ENCODE assay signal across 1 cellular context in the genomic region with DNA sequence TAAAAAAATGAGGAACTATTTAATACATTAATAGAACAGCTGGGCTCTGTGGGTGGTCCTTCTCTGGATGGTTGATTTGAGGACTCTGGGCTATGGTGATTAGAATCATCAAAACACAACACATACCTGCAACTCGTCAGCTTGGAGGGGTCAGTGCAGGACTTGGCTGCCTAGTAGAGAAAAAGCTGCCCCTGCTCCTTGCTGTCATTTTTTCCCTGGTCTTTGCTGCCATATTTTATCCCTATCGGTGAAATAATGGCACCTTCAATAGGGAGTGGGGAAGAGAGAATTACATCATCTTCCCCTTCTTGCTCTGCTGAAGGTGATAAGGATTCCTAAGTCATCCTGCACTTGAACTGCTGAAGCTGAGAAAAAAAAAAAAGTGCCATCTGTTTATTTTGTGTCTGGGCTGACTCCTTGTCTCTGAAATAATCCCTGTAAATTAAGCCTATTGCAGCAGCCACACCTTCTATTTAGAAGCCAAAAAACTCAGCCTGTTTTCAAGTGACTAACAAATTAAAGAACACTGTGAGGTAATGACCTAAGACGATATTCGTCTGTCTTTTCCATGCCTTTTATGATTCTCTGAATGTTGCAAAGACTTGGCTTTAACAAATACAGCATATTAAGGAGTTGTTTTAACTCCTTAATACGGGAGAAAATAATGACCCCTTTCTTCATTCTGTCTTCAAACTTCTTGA.
TF ChIP-seq lines count a peak whose summit lies in the region.

No MANE protein-coding gene starts in this region.

TF ChIP-seq in WTC11, 78 proteins besides CTCF, POLR2A, EP300 and RAD21 (continued from another document):
- TF ChIP-seq, protein P1, sequence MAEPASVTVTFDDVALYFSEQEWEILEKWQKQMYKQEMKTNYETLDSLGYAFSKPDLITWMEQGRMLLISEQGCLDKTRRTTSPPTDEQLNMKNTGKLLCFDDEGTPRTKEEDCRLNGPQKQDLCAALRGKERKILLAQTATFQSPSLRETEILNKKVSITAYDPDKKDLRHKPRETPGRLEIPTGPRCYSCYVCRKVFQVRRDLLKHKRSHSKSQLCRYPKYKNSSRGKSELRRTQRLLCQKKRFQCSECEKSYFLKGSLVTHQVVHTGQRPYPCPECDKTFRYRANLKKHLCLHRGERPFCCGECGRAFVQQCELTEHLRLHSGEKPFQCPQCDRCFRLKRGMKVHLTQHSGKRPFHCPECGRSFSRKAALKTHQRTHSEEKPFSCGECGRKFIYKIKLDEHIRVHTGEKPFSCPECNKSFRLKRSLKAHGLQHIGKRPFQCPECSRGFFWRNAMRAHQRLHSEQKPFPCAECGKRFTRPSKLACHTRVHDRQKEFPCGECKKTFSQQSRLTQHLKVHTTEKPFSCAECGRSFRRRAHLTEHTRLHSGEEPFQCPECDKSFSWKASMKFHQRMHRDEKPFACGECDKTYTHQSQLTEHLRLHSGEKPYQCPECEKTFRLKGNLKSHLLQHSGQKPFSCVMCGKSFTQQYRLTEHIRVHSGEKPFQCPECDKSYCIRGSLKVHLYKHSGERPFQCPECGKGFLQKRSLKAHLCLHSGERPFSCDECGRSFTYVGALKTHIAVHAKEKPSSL (CRISPR knock-in tag; conservative IDR thresholded peaks at IDR 0.05) = no peak
- TF ChIP-seq, protein P2, sequence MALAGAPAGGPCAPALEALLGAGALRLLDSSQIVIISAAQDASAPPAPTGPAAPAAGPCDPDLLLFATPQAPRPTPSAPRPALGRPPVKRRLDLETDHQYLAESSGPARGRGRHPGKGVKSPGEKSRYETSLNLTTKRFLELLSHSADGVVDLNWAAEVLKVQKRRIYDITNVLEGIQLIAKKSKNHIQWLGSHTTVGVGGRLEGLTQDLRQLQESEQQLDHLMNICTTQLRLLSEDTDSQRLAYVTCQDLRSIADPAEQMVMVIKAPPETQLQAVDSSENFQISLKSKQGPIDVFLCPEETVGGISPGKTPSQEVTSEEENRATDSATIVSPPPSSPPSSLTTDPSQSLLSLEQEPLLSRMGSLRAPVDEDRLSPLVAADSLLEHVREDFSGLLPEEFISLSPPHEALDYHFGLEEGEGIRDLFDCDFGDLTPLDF (CRISPR knock-in tag; IDR thresholded peaks at IDR 0.05) = no peak
- TF ChIP-seq, protein P3, sequence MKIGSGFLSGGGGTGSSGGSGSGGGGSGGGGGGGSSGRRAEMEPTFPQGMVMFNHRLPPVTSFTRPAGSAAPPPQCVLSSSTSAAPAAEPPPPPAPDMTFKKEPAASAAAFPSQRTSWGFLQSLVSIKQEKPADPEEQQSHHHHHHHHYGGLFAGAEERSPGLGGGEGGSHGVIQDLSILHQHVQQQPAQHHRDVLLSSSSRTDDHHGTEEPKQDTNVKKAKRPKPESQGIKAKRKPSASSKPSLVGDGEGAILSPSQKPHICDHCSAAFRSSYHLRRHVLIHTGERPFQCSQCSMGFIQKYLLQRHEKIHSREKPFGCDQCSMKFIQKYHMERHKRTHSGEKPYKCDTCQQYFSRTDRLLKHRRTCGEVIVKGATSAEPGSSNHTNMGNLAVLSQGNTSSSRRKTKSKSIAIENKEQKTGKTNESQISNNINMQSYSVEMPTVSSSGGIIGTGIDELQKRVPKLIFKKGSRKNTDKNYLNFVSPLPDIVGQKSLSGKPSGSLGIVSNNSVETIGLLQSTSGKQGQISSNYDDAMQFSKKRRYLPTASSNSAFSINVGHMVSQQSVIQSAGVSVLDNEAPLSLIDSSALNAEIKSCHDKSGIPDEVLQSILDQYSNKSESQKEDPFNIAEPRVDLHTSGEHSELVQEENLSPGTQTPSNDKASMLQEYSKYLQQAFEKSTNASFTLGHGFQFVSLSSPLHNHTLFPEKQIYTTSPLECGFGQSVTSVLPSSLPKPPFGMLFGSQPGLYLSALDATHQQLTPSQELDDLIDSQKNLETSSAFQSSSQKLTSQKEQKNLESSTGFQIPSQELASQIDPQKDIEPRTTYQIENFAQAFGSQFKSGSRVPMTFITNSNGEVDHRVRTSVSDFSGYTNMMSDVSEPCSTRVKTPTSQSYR (CRISPR knock-in tag; IDR thresholded peaks at IDR 0.05) = no peak
- TF ChIP-seq HMGA2 (CRISPR knock-in tag; IDR thresholded peaks at IDR 0.05) (no peak), ZNF671 (CRISPR knock-in tag; IDR thresholded peaks at IDR 0.05) (no peak)
- TF ChIP-seq, protein P4, sequence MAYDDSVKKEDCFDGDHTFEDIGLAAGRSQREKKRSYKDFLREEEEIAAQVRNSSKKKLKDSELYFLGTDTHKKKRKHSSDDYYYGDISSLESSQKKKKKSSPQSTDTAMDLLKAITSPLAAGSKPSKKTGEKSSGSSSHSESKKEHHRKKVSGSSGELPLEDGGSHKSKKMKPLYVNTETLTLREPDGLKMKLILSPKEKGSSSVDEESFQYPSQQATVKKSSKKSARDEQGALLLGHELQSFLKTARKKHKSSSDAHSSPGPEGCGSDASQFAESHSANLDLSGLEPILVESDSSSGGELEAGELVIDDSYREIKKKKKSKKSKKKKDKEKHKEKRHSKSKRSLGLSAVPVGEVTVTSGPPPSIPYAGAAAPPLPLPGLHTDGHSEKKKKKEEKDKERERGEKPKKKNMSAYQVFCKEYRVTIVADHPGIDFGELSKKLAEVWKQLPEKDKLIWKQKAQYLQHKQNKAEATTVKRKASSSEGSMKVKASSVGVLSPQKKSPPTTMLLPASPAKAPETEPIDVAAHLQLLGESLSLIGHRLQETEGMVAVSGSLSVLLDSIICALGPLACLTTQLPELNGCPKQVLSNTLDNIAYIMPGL (CRISPR knock-in tag; IDR thresholded peaks at IDR 0.05) = no peak
- TF ChIP-seq, protein P5, sequence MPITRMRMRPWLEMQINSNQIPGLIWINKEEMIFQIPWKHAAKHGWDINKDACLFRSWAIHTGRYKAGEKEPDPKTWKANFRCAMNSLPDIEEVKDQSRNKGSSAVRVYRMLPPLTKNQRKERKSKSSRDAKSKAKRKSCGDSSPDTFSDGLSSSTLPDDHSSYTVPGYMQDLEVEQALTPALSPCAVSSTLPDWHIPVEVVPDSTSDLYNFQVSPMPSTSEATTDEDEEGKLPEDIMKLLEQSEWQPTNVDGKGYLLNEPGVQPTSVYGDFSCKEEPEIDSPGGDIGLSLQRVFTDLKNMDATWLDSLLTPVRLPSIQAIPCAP (CRISPR knock-in tag; IDR thresholded peaks at IDR 0.05) = no peak
